Comparison of ENCODE assay signal across 17 cellular contexts in the genomic region with DNA sequence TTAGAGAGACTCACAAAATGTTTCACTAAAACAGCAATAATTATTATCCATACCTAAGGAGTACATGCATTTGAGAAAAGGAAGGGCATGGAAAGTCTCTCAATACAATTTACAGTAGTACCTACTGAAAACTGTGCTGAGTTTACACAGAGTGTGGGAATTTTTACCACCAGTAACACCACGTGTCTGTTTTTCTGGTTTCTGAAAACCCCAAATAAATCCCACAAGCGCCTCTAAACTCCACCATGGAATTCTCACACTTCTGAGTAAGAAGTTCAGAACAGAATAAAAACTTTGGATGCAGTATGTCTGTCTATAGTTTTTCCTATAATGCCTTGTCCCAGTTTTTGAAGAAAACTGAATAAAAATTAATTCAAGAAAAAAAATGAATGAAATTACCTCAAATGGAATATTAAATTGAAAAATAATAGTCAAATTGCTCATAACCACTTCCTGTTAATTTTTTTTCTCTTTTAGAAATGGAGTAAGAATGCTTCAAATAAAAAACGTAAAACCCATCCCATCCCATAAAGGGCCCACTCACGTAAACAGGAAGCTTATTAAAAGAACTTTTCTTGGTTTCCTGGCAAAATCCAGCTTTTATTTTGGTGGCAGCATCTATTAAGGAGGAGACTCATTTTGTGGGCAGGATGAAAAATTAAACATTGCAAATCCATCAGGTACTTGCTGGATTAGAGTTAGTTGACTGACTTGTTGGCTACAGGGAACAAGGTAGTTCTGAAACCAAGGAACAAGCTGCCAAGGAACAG.
"Had no signal": no experiment of that assay in that cellular context is flagged by ENCODE, and none has a peak within 500 bp of the region (broad histone marks: within the 10 kb centered on the region; RNA-seq: fewer than 3 reads in every experiment).

No MANE protein-coding gene starts in this region.

- H3K27ac Mint-ChIP-seq: dendritic cell treated with granulocyte-macrophage colony-stimulating factor and Interleukin-4, amounts not matched to agents 40 ng/mL and 50 ng/mL, for 4 days; nephron progenitor cell had no signal

- H3K4me3 Mint-ChIP-seq: dendritic cell treated with granulocyte-macrophage colony-stimulating factor and Interleukin-4, amounts not matched to agents 40 ng/mL and 50 ng/mL, for 4 days; naive thymus-derived CD4-positive, alpha-beta T cell; nephron progenitor cell had no signal

- H3K36me3 ChIP-seq: esophagus squamous epithelium, right atrium auricular region, sigmoid colon had no signal

- H3K4me2 ChIP-seq: smooth muscle cell had no signal

- H3K4me3 ChIP-seq: esophagus squamous epithelium, lung, right atrium auricular region, sigmoid colon, smooth muscle cell had no signal

- H3K27ac ChIP-seq: esophagus squamous epithelium, foreskin keratinocyte, right atrium auricular region, sigmoid colon had no signal

- H3K27me3 Mint-ChIP-seq: dendritic cell treated with granulocyte-macrophage colony-stimulating factor and Interleukin-4, amounts not matched to agents 40 ng/mL and 50 ng/mL, for 4 days; naive thymus-derived CD4-positive, alpha-beta T cell had no signal

- H3K9me3 Mint-ChIP-seq: dendritic cell treated with granulocyte-macrophage colony-stimulating factor and Interleukin-4, amounts not matched to agents 40 ng/mL and 50 ng/mL, for 4 days; naive thymus-derived CD4-positive, alpha-beta T cell; nephron progenitor cell had no signal

- H3K4me1 ChIP-seq: esophagus squamous epithelium, foreskin keratinocyte had no signal

- H3K27me3 ChIP-seq: esophagus squamous epithelium, foreskin keratinocyte, right atrium auricular region, sigmoid colon had no signal

- ATAC-seq: foreskin keratinocyte; left colon; left ventricle myocardium superior; naive thymus-derived CD4-positive, alpha-beta T cell had no signal

- H3K4me1 Mint-ChIP-seq: nephron progenitor cell had no signal

- DNase-seq: esophagus squamous epithelium; foreskin keratinocyte; head of caudate nucleus; hippocampal formation; left colon; left ventricle myocardium superior; mesendoderm; naive thymus-derived CD4-positive, alpha-beta T cell; nephron progenitor cell; sigmoid colon; stimulated activated CD4-positive, alpha-beta T cell treated with anti-CD3 and anti-CD28 coated beads, Interleukin-2, amount 100 ng/mL, for 48 hours; stimulated activated naive CD4-positive, alpha-beta T cell treated with Interleukin-2 at 50 U/mL for 16 hours; trophoblast cell had no signal
